Comparison of ENCODE assay signal across 7 cellular contexts in genomic region chr15:70098170-70098460, GRCh38. TPM values are rescaled to one million over a fixed set of nuclear protein-coding genes. Genes with fewer than 3 reads are reported as not detected.
DNase-seq lines count a peak whose midpoint lies in the region; ATAC-seq, FAIRE-seq and TF ChIP-seq lines count a peak whose summit lies in the region.

No MANE protein-coding gene starts in this region.

- DNase-seq in WTC11 (ENCODE audit: low spot score) (no peak), foreskin fibroblast (no peak), small intestine (no peak), A172 (ENCODE audit: low spot score) (no peak)

- H3K4me3 ChIP-seq in HUES48 (ENCODE audit: low read depth, low read length) (peak overlapping the region; percentile 69), foreskin fibroblast (ENCODE audit: low read depth in 1 of 2, low read length in 2 of 2) (peak overlapping the region; percentile 74 to 86), small intestine (ENCODE audit: low read depth in 1 of 2, low read length in 2 of 2) (peak overlapping the region in 1 of 2 donors; percentile 48)

- H3K27ac ChIP-seq in HUES48 (ENCODE audit: low read depth, low read length) (peak overlapping the region; percentile 94), small intestine (ENCODE audit: low read depth in 1 of 2, low read length in 1 of 2) (peak overlapping the region; percentile 88 to 98)

- no peaks in the 10 kb centered on the region for H3K9me3 Mint-ChIP-seq in WTC11

- peak overlapping the region; percentile 89; the same call in 1 of the 2 replicates for H3K9ac ChIP-seq in HUES48 (ENCODE audit: low read depth, low read length)

- ATAC-seq in WTC11 = no peak
- no peak for ATAC-seq in esophagus mucosa
- no peak for ATAC-seq in HG03565 (IDR thresholded peaks at IDR 0.05; ENCODE audit: unreplicated experiment)

- no peak for FAIRE-seq in small intestine (lab: Jason Lieb, UNC)

- H3K36me3 Mint-ChIP-seq in WTC11 = no peaks in the 10 kb centered on the region; the same call in 1 of the 2 replicates

- peaks cover 27% of the 10 kb centered on the region for H3K27me3 Mint-ChIP-seq in WTC11 (ENCODE audit: low read depth)

- CTCF ChIA-PET in WTC11 (lab: Charles Lee) = interaction anchor here (0.8 to 1.7 kb wide), 6 partner anchors 13 to 256 kb away, joined by 3 to 6 read pairs (median 4); no protein-coding TSS in a partner anchor

- peak overlapping the region; percentile 98 for H3K4me3 Mint-ChIP-seq in WTC11

- H3K4me1 Mint-ChIP-seq in WTC11 = peaks cover 43% of the 10 kb centered on the region

- H3K36me3 ChIP-seq in HUES48 (ENCODE audit: control insufficient read depth, insufficient read depth, low read length) (peaks cover 7% of the 10 kb centered on the region; the same call in 1 of the 2 replicates), small intestine (ENCODE audit: control insufficient read depth in 2 of 2, insufficient read depth in 2 of 2, low read length in 2 of 2) (no peaks in the 10 kb centered on the region)

- H3K27me3 ChIP-seq in HUES48 (ENCODE audit: control insufficient read depth, insufficient read depth, low read length) (peaks cover 18% of the 10 kb centered on the region), small intestine (ENCODE audit: control insufficient read depth in 2 of 2, insufficient read depth in 2 of 2, low read length in 2 of 2) (no peaks in the 10 kb centered on the region)

- H3K27ac Mint-ChIP-seq in WTC11 = peak overlapping the region; percentile 94

- H3K9me3 ChIP-seq in HUES48 (ENCODE audit: control insufficient read depth, insufficient read depth, low read length) (no peaks in the 10 kb centered on the region), small intestine (ENCODE audit: control insufficient read depth, low read depth) (no peaks in the 10 kb centered on the region)

- POLR2A ChIA-PET in WTC11 (lab: Charles Lee) = interaction anchor here (0.9 to 4.6 kb wide), 10 partner anchors 9 to 265 kb away, joined by 3 to 44 read pairs (median 4); no protein-coding TSS in a partner anchor

- peaks cover 42% of the 10 kb centered on the region for H3K4me1 ChIP-seq in HUES48 (ENCODE audit: control insufficient read depth, insufficient read depth, low read length)
- H3K4me1 ChIP-seq in small intestine (ENCODE audit: control insufficient read depth in 2 of 2, insufficient read depth in 1 of 2, low read depth in 1 of 2, low read length in 1 of 2) = peaks cover 2 to 18% of the 10 kb centered on the region in 2 donors

- WGBS in small intestine, 3 donors = 0 to 2% (median 1%) methylated on average over 7 of the region's 7 CpGs

- TF ChIP-seq CTCF in WTC11 (IDR thresholded peaks at IDR 0.05) (no peak), foreskin fibroblast (IDR thresholded peaks at IDR 0.05; ENCODE audit: low read depth, low read length) (no peak)

TF ChIP-seq in WTC11, 78 proteins besides CTCF, POLR2A, EP300 and RAD21:
- no peak for TF ChIP-seq RELA (CRISPR knock-in tag; IDR thresholded peaks at IDR 0.05; ENCODE audit: borderline replicate concordance)
- TF ChIP-seq OVOL2 (CRISPR knock-in tag; IDR thresholded peaks at IDR 0.05; ENCODE audit: borderline replicate concordance) = no peak
- no peak for TF ChIP-seq GTF2I (CRISPR knock-in tag; conservative IDR thresholded peaks at IDR 0.05)
- no peak for TF ChIP-seq NR3C1 (CRISPR knock-in tag; conservative IDR thresholded peaks at IDR 0.05; ENCODE audit: low read depth)
- no peak for TF ChIP-seq JUN (CRISPR knock-in tag; IDR thresholded peaks at IDR 0.05)
- no peak for TF ChIP-seq USF1 (CRISPR knock-in tag; IDR thresholded peaks at IDR 0.05)
- TF ChIP-seq, protein P1, sequence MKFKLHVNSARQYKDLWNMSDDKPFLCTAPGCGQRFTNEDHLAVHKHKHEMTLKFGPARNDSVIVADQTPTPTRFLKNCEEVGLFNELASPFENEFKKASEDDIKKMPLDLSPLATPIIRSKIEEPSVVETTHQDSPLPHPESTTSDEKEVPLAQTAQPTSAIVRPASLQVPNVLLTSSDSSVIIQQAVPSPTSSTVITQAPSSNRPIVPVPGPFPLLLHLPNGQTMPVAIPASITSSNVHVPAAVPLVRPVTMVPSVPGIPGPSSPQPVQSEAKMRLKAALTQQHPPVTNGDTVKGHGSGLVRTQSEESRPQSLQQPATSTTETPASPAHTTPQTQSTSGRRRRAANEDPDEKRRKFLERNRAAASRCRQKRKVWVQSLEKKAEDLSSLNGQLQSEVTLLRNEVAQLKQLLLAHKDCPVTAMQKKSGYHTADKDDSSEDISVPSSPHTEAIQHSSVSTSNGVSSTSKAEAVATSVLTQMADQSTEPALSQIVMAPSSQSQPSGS (CRISPR knock-in tag; IDR thresholded peaks at IDR 0.05; ENCODE audit: borderline replicate concordance, low read depth) = no peak
- TF ChIP-seq SP1 (CRISPR knock-in tag; conservative IDR thresholded peaks at IDR 0.05) = no peak
- no peak for TF ChIP-seq E2F4 (CRISPR knock-in tag; IDR thresholded peaks at IDR 0.05; ENCODE audit: borderline replicate concordance, low read depth)
- no peak for TF ChIP-seq KAT7 (CRISPR knock-in tag; IDR thresholded peaks at IDR 0.05; ENCODE audit: borderline replicate concordance)
- TF ChIP-seq CBFB (CRISPR knock-in tag; IDR thresholded peaks at IDR 0.05; ENCODE audit: low read depth) = no peak
- no peak for TF ChIP-seq FOXK1 (CRISPR knock-in tag; IDR thresholded peaks at IDR 0.05)
- TF ChIP-seq NR1H2 (CRISPR knock-in tag; IDR thresholded peaks at IDR 0.05) = no peak
- no peak for TF ChIP-seq ZNF416 (CRISPR knock-in tag; IDR thresholded peaks at IDR 0.05)
- TF ChIP-seq SOX15 (CRISPR knock-in tag; IDR thresholded peaks at IDR 0.05) = no peak
- no peak for TF ChIP-seq ZNF425 (CRISPR knock-in tag; conservative IDR thresholded peaks at IDR 0.05)
- TF ChIP-seq ZNF512 (CRISPR knock-in tag; IDR thresholded peaks at IDR 0.05; ENCODE audit: borderline replicate concordance) = no peak
- TF ChIP-seq, protein P2, sequence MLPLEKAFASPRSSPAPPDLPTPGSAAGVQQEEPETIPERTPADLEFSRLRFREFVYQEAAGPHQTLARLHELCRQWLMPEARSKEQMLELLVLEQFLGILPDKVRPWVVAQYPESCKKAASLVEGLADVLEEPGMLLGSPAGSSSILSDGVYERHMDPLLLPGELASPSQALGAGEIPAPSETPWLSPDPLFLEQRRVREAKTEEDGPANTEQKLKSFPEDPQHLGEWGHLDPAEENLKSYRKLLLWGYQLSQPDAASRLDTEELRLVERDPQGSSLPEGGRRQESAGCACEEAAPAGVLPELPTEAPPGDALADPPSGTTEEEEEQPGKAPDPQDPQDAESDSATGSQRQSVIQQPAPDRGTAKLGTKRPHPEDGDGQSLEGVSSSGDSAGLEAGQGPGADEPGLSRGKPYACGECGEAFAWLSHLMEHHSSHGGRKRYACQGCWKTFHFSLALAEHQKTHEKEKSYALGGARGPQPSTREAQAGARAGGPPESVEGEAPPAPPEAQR (CRISPR knock-in tag; IDR thresholded peaks at IDR 0.05) = no peak
TF ChIP-seq in WTC11: peak in this region for 0.

RNA-seq across cellular contexts. Expression of gene TLE3, which starts 0.4 kb away (rescaled TPM):
- 66.8 to 78.7 TPM (median 68.0 TPM) in 3 replicates for total RNA-seq in WTC11 (2021)
- 10 to 100 TPM; 14.3 to 22.2 (median 14.6) TPM for polyA plus RNA-seq in small intestine
- total RNA-seq in A172 (2014; rRNA removed; shearing (Covaris generic)) = 0.10 and 0.59 TPM in 2 replicates
- total RNA-seq in esophagus mucosa = 46.3 TPM

Comparison
In these comparisons a context has a peak if more than half of its experiments do, and no peak if none do; other contexts are left out.
1. RNA of gene TLE3, which starts 0.4 kb away (total RNA-seq): 66.8 to 78.7 TPM in WTC11 and 46.3 TPM in esophagus mucosa (single experiment); 0.10 to 0.59 TPM in A172; every median in the first group is over 10 times any median in the second.